ENCODE assay signal across 28 cellular contexts in the genomic region with DNA sequence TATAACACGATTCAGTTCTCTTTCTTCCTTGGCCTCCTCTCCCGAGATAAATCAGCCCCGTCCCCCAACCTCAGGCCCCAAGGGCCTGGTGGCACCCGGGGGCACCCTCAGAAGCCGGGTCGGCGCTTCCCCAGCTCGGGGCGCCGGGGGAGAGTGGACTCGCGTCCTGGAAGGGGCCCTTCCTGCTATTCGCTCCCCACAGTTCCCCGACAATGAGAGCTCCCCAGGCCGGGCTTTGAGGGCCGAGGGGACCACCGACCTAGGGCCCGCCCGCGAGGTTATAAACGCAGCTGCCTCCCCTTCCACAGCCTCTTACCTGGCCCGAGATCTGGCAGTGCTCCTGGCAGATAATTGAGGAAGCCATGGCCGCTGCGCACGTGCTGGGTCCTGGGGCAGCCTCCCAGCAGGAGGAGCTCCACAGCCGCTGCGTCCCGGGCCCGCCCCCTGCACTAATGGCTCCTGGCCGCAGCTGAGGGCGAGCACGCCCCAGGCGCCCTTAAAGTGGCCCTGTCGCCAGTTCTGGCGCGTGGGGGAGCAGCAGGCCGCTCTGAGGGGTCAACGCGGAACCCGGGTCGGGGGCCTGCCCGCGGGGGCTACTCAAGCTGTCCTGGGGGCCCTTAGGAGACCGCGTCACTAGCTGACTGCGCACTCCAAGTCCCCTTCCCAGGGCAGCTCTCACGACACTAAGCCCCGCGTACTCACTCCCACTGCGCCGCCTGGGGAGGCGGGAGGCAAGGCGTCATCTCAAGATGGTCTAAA. TPM values are rescaled to one million over a fixed set of nuclear protein-coding genes. Genes with fewer than 3 reads are reported as not detected.
"Had no signal": no experiment of that assay in that cellular context is flagged by ENCODE, and none has a peak within 500 bp of the region (broad histone marks: within the 10 kb centered on the region; RNA-seq: fewer than 3 reads in every experiment).

SOHLH2 (minus strand) TSS at position 394 of the 759 bp plus-strand sequence; CDS start at position 364, 30 bp downstream.

- H3K9me3 ChIP-seq: adrenal gland, gastrocnemius medialis, sigmoid colon had no signal

- H3K27me3 Mint-ChIP-seq: progenitor cell of endocrine pancreas; stimulated activated naive CD8-positive, alpha-beta T cell treated with anti-CD3 and anti-CD28 coated beads, Interleukin-15, Interleukin-2, amounts not matched to agents 100 ng/mL and 50 ng/mL, for 24 hours had no signal

- H3K27me3 ChIP-seq: adrenal gland, cardiac muscle cell, gastrocnemius medialis, sigmoid colon had no signal

- H3K36me3 Mint-ChIP-seq: activated naive CD8-positive, alpha-beta T cell treated with anti-CD3 and anti-CD28 coated beads for 36 hours; stimulated activated effector memory CD8-positive, alpha-beta T cell treated with anti-CD3 and anti-CD28 coated beads, Interleukin-12 subunit alpha, Interleukin-12 subunit beta, amount 100 ng/mL, for 72 hours had no signal

- H3K9me3 Mint-ChIP-seq: activated naive CD4-positive, alpha-beta T cell treated with anti-CD3 and anti-CD28 coated beads for 36 hours had no signal

- H3K4me3 Mint-ChIP-seq: activated naive CD4-positive, alpha-beta T cell treated with anti-CD3 and anti-CD28 coated beads for 36 hours; activated naive CD8-positive, alpha-beta T cell treated with anti-CD3 and anti-CD28 coated beads for 36 hours; activated T-cell treated with anti-CD3 and anti-CD28 coated beads, Interleukin-2, amount 50 U/mL, for 72 hours; mesothelial cell of epicardium; naive thymus-derived CD8-positive, alpha-beta T cell; stimulated activated effector memory CD8-positive, alpha-beta T cell treated with anti-CD3 and anti-CD28 coated beads, Interleukin-12 subunit alpha, Interleukin-12 subunit beta, amount 100 ng/mL, for 72 hours; stimulated activated naive CD8-positive, alpha-beta T cell treated with anti-CD3 and anti-CD28 coated beads, Interleukin-15, Interleukin-2, amounts not matched to agents 100 ng/mL and 50 ng/mL, for 24 hours; T-helper 2 cell treated with Interferon-gamma antibody and Interleukin-4, amounts not matched to agents 5 μg/mL and 100 μg/mL, for 36 hours had no signal

- H3K36me3 ChIP-seq: adrenal gland, cardiac muscle cell, gastrocnemius medialis, sigmoid colon had no signal

- DNase-seq: activated CD4-positive, alpha-beta T cell treated with anti-CD3 and anti-CD28 coated beads for 4 hours; activated CD4-positive, alpha-beta T cell treated with anti-CD3 and anti-CD28 coated beads, Interleukin-2, amount 50 U/mL, for 4 hours; activated naive CD4-positive, alpha-beta T cell treated with anti-CD3 and anti-CD28 coated beads for 36 hours; activated naive CD8-positive, alpha-beta T cell treated with anti-CD3 and anti-CD28 coated beads for 36 hours; activated T-cell treated with anti-CD3 and anti-CD28 coated beads for 4 hours; adrenal gland; aorta; dorsolateral prefrontal cortex; effector memory CD4-positive, alpha-beta T cell; erythroblast; gastrocnemius medialis; glutamatergic neuron; left cardiac atrium; naive thymus-derived CD8-positive, alpha-beta T cell; sigmoid colon; small intestine; stimulated activated CD4-positive, alpha-beta T cell treated with anti-CD3 and anti-CD28 coated beads, Interleukin-4, amount 100 ng/mL, for 24 hours had no signal

- ATAC-seq: activated T-cell treated with anti-CD3 and anti-CD28 coated beads, Interleukin-2, amount 50 U/mL, for 72 hours; gastrocnemius medialis; left cardiac atrium; naive thymus-derived CD8-positive, alpha-beta T cell; stimulated activated effector memory CD8-positive, alpha-beta T cell treated with anti-CD3 and anti-CD28 coated beads, Interleukin-12 subunit alpha, Interleukin-12 subunit beta, amount 100 ng/mL, for 72 hours had no signal

- H3K27ac Mint-ChIP-seq: activated naive CD4-positive, alpha-beta T cell treated with anti-CD3 and anti-CD28 coated beads for 36 hours; activated naive CD8-positive, alpha-beta T cell treated with anti-CD3 and anti-CD28 coated beads for 36 hours; activated T-cell treated with anti-CD3 and anti-CD28 coated beads, Interleukin-2, amount 50 U/mL, for 72 hours; mesothelial cell of epicardium; naive thymus-derived CD8-positive, alpha-beta T cell; progenitor cell of endocrine pancreas; stimulated activated effector memory CD8-positive, alpha-beta T cell treated with anti-CD3 and anti-CD28 coated beads, Interleukin-12 subunit alpha, Interleukin-12 subunit beta, amount 100 ng/mL, for 72 hours; stimulated activated naive CD8-positive, alpha-beta T cell treated with anti-CD3 and anti-CD28 coated beads, Interleukin-15, Interleukin-2, amounts not matched to agents 100 ng/mL and 50 ng/mL, for 24 hours; T-helper 2 cell treated with Interferon-gamma antibody and Interleukin-4, amounts not matched to agents 5 μg/mL and 100 μg/mL, for 36 hours had no signal

- FAIRE-seq: keratinocyte, small intestine had no signal

- H3K27ac ChIP-seq: adrenal gland, cardiac muscle cell, coronary artery, dorsolateral prefrontal cortex, gastrocnemius medialis, sigmoid colon had no signal

- H3K4me3 ChIP-seq: adrenal gland, cardiac muscle cell, coronary artery, dorsolateral prefrontal cortex, gastrocnemius medialis, sigmoid colon had no signal

- H3K4me1 Mint-ChIP-seq: activated naive CD8-positive, alpha-beta T cell treated with anti-CD3 and anti-CD28 coated beads for 36 hours; stimulated activated effector memory CD8-positive, alpha-beta T cell treated with anti-CD3 and anti-CD28 coated beads, Interleukin-12 subunit alpha, Interleukin-12 subunit beta, amount 100 ng/mL, for 72 hours had no signal

- H3K4me1 ChIP-seq: adrenal gland, gastrocnemius medialis, sigmoid colon had no signal

RNA-seq across cellular contexts. Expression of gene SOHLH2, which starts in this region (rescaled TPM):
- total RNA-seq: activated naive CD4-positive, alpha-beta T cell treated with anti-CD3 and anti-CD28 coated beads for 36 hours; activated naive CD8-positive, alpha-beta T cell treated with anti-CD3 and anti-CD28 coated beads for 36 hours; activated T-cell treated with anti-CD3 and anti-CD28 coated beads, Interleukin-2, amount 50 U/mL, for 72 hours; aorta; naive thymus-derived CD8-positive, alpha-beta T cell; osteocyte had no signal
- polyA plus RNA-seq: keratinocyte; liver; naive thymus-derived CD8-positive, alpha-beta T cell had no signal
